Comparison of ENCODE assay signal across 8 cellular contexts in the genomic region with DNA sequence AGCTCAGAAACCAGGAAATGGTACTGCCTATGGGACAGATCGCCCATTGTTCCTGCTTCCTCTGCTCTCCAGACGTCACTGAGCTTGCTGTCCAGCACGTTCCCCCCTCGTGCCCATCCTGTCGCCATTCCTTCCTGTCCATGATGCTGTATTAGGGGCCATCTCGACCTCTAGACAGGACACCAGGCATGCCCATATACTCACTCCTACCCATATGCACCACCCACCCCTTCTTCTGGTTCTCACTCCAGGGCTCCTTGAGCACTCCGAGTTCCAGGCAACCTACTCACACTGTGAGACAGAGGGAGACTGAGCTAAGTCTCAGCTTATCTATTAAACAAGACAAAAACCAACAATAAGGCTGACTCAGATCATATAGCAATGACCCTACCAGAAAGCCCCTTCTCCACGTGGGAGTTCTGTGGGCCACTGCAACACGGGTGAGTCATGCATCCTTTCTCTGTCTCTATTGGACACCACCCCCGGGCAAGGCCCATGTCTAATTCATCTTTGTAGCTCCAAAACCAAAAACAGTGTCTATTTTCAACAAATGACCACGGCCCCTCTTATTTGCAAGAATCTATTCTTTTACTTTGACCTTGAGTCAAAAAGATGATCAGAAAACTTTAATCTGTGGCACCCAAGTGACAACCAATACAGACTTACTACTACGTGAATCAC.
DNase-seq lines count a peak whose midpoint lies in the region; ATAC-seq lines count a peak whose summit lies in the region.

No MANE protein-coding gene starts in this region.

- CTCF ChIA-PET in activated CD4-positive, alpha-beta memory T cell treated with anti-CD3 and anti-CD28 coated beads, Interleukin-2, amount 10 ng/mL, durations not matched to agents 7 days and 5 days (lab: Charles Lee) = no interaction called here

- no peak overlapping the region for H3K27ac Mint-ChIP-seq in activated CD4-positive, alpha-beta memory T cell treated with anti-CD3 and anti-CD28 coated beads, Interleukin-2, amount 10 ng/mL, durations not matched to agents 7 days and 5 days
- no peak overlapping the region for H3K27ac Mint-ChIP-seq in activated T-helper 1 cell treated with anti-CD3 and anti-CD28 coated beads, Interleukin-12 subunit alpha, Interleukin-12 subunit beta, Interleukin-2, Interleukin-4 antibody, amounts not matched to agents 30 ng/mL and 10 ng/mL and 1 ng/mL, durations not matched to agents 14 hours and 24 hours and 36 hours

- POLR2A ChIA-PET in activated CD4-positive, alpha-beta memory T cell treated with anti-CD3 and anti-CD28 coated beads, Interleukin-2, amount 10 ng/mL, durations not matched to agents 7 days and 5 days (lab: Charles Lee) = no interaction called here

- ATAC-seq in GM18498 (IDR thresholded peaks at IDR 0.05; ENCODE audit: unreplicated experiment) (peak; percentile 67), HG02884 (IDR thresholded peaks at IDR 0.05; ENCODE audit: unreplicated experiment) (peak; percentile 89), left cardiac atrium (peak; percentile 69 to 82)

- no peaks in the 10 kb centered on the region for H3K36me3 Mint-ChIP-seq in activated CD4-positive, alpha-beta memory T cell treated with anti-CD3 and anti-CD28 coated beads, Interleukin-2, amount 10 ng/mL, durations not matched to agents 7 days and 5 days (ENCODE audit: low read depth)
- no peaks in the 10 kb centered on the region for H3K36me3 Mint-ChIP-seq in activated T-helper 1 cell treated with anti-CD3 and anti-CD28 coated beads, Interleukin-12 subunit alpha, Interleukin-12 subunit beta, Interleukin-2, Interleukin-4 antibody, amounts not matched to agents 30 ng/mL and 10 ng/mL and 1 ng/mL, durations not matched to agents 14 hours and 24 hours and 36 hours (ENCODE audit: low read depth)

- peaks cover 6% of the 10 kb centered on the region for H3K4me1 Mint-ChIP-seq in activated CD4-positive, alpha-beta memory T cell treated with anti-CD3 and anti-CD28 coated beads, Interleukin-2, amount 10 ng/mL, durations not matched to agents 7 days and 5 days
- H3K4me1 Mint-ChIP-seq in activated T-helper 1 cell treated with anti-CD3 and anti-CD28 coated beads, Interleukin-12 subunit alpha, Interleukin-12 subunit beta, Interleukin-2, Interleukin-4 antibody, amounts not matched to agents 30 ng/mL and 10 ng/mL and 1 ng/mL, durations not matched to agents 14 hours and 24 hours and 36 hours (ENCODE audit: low read depth) = peaks cover 5% of the 10 kb centered on the region

- peak; percentile 14 for DNase-seq in activated CD4-positive, alpha-beta memory T cell treated with anti-CD3 and anti-CD28 coated beads, Interleukin-2, amount 10 ng/mL, durations not matched to agents 7 days and 5 days
- DNase-seq in left cardiac atrium = peak; percentile 50
- peak; percentile 15 to 47 for DNase-seq in stimulated activated CD8-positive, alpha-beta memory T cell treated with anti-CD3 and anti-CD28 coated beads, Interleukin-7, amount 100 ng/mL, for 48 hours (ENCODE audit: extremely low read depth in 1 of 2, low read depth in 1 of 2)
- no peak for DNase-seq in HCEC 1CT
- DNase-seq in activated T-helper 1 cell treated with anti-CD3 and anti-CD28 coated beads, Interleukin-12 subunit alpha, Interleukin-12 subunit beta, Interleukin-2, Interleukin-4 antibody, amounts not matched to agents 30 ng/mL and 10 ng/mL and 1 ng/mL, durations not matched to agents 14 hours and 24 hours and 36 hours (ENCODE audit: low spot score) = no peak
- DNase-seq in SHP77 treated with DMSO at 0.1 percent for 48 hours (lab: John Stamatoyannopoulos, UW) = no peak

- H3K4me3 Mint-ChIP-seq in activated CD4-positive, alpha-beta memory T cell treated with anti-CD3 and anti-CD28 coated beads, Interleukin-2, amount 10 ng/mL, durations not matched to agents 7 days and 5 days = no peak overlapping the region
- H3K4me3 Mint-ChIP-seq in activated T-helper 1 cell treated with anti-CD3 and anti-CD28 coated beads, Interleukin-12 subunit alpha, Interleukin-12 subunit beta, Interleukin-2, Interleukin-4 antibody, amounts not matched to agents 30 ng/mL and 10 ng/mL and 1 ng/mL, durations not matched to agents 14 hours and 24 hours and 36 hours = no peak overlapping the region

- intact Hi-C loops in left cardiac atrium (cut with DNase I) = no loop called here
- intact Hi-C loops in activated T-helper 1 cell treated with anti-CD3 and anti-CD28 coated beads, Interleukin-12 subunit alpha, Interleukin-12 subunit beta, Interleukin-2, Interleukin-4 antibody, amounts not matched to agents 30 ng/mL and 10 ng/mL and 1 ng/mL, durations not matched to agents 14 hours and 24 hours and 36 hours (cut with micrococcal nuclease) = no loop called here

- no peaks in the 10 kb centered on the region for H3K9me3 Mint-ChIP-seq in activated CD4-positive, alpha-beta memory T cell treated with anti-CD3 and anti-CD28 coated beads, Interleukin-2, amount 10 ng/mL, durations not matched to agents 7 days and 5 days
- no peaks in the 10 kb centered on the region for H3K9me3 Mint-ChIP-seq in activated T-helper 1 cell treated with anti-CD3 and anti-CD28 coated beads, Interleukin-12 subunit alpha, Interleukin-12 subunit beta, Interleukin-2, Interleukin-4 antibody, amounts not matched to agents 30 ng/mL and 10 ng/mL and 1 ng/mL, durations not matched to agents 14 hours and 24 hours and 36 hours

- H3K27me3 Mint-ChIP-seq in activated CD4-positive, alpha-beta memory T cell treated with anti-CD3 and anti-CD28 coated beads, Interleukin-2, amount 10 ng/mL, durations not matched to agents 7 days and 5 days = no peaks in the 10 kb centered on the region
- peaks cover 10% of the 10 kb centered on the region for H3K27me3 Mint-ChIP-seq in activated T-helper 1 cell treated with anti-CD3 and anti-CD28 coated beads, Interleukin-12 subunit alpha, Interleukin-12 subunit beta, Interleukin-2, Interleukin-4 antibody, amounts not matched to agents 30 ng/mL and 10 ng/mL and 1 ng/mL, durations not matched to agents 14 hours and 24 hours and 36 hours (ENCODE audit: insufficient read depth)

Comparison
In these comparisons a context has a peak if more than half of its experiments do, and no peak if none do; other contexts are left out.
1. DNase-seq: peak in activated CD4-positive, alpha-beta memory T cell treated with anti-CD3 and anti-CD28 coated beads, Interleukin-2, amount 10 ng/mL, durations not matched to agents 7 days and 5 days (single experiment), left cardiac atrium (single experiment) and stimulated activated CD8-positive, alpha-beta memory T cell treated with anti-CD3 and anti-CD28 coated beads, Interleukin-7, amount 100 ng/mL, for 48 hours (2 of 2); none in HCEC 1CT (single experiment), activated T-helper 1 cell treated with anti-CD3 and anti-CD28 coated beads, Interleukin-12 subunit alpha, Interleukin-12 subunit beta, Interleukin-2, Interleukin-4 antibody, amounts not matched to agents 30 ng/mL and 10 ng/mL and 1 ng/mL, durations not matched to agents 14 hours and 24 hours and 36 hours (single experiment) and SHP77 treated with DMSO at 0.1 percent for 48 hours (single experiment).
2. Peak in every context shown above with its lines, with median percentiles within 50 percentile points of each other: ATAC-seq.